ENCODE assay signal across 1 cellular context in the genomic region with DNA sequence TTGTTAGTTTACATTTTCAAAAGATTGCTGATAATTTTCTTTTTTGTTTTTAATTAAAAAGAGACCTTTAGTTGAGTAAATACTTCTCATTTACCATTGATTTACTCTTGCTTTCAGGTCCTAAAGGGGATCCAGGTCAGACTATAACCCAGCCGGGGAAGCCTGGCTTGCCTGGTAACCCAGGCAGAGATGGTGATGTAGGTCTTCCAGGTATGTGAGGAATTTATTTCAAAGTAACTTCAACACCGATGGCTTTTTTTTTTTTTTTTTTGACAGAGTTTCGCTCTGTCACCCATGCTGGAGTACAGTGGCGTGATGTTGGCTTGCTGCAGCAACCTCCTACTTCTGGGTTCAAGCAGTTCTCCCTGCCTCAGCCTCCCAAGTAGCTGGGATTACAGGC.
TF ChIP-seq lines count a peak whose summit lies in the region.

No MANE protein-coding gene starts in this region.

TF ChIP-seq in GM23338, 12 proteins besides CTCF, POLR2A, EP300 and RAD21 (continued from another document):
- TF ChIP-seq, protein P1, sequence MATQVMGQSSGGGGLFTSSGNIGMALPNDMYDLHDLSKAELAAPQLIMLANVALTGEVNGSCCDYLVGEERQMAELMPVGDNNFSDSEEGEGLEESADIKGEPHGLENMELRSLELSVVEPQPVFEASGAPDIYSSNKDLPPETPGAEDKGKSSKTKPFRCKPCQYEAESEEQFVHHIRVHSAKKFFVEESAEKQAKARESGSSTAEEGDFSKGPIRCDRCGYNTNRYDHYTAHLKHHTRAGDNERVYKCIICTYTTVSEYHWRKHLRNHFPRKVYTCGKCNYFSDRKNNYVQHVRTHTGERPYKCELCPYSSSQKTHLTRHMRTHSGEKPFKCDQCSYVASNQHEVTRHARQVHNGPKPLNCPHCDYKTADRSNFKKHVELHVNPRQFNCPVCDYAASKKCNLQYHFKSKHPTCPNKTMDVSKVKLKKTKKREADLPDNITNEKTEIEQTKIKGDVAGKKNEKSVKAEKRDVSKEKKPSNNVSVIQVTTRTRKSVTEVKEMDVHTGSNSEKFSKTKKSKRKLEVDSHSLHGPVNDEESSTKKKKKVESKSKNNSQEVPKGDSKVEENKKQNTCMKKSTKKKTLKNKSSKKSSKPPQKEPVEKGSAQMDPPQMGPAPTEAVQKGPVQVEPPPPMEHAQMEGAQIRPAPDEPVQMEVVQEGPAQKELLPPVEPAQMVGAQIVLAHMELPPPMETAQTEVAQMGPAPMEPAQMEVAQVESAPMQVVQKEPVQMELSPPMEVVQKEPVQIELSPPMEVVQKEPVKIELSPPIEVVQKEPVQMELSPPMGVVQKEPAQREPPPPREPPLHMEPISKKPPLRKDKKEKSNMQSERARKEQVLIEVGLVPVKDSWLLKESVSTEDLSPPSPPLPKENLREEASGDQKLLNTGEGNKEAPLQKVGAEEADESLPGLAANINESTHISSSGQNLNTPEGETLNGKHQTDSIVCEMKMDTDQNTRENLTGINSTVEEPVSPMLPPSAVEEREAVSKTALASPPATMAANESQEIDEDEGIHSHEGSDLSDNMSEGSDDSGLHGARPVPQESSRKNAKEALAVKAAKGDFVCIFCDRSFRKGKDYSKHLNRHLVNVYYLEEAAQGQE (IDR thresholded peaks at IDR 0.05; ENCODE audit: unreplicated experiment): no peak
- TF ChIP-seq, protein P2, sequence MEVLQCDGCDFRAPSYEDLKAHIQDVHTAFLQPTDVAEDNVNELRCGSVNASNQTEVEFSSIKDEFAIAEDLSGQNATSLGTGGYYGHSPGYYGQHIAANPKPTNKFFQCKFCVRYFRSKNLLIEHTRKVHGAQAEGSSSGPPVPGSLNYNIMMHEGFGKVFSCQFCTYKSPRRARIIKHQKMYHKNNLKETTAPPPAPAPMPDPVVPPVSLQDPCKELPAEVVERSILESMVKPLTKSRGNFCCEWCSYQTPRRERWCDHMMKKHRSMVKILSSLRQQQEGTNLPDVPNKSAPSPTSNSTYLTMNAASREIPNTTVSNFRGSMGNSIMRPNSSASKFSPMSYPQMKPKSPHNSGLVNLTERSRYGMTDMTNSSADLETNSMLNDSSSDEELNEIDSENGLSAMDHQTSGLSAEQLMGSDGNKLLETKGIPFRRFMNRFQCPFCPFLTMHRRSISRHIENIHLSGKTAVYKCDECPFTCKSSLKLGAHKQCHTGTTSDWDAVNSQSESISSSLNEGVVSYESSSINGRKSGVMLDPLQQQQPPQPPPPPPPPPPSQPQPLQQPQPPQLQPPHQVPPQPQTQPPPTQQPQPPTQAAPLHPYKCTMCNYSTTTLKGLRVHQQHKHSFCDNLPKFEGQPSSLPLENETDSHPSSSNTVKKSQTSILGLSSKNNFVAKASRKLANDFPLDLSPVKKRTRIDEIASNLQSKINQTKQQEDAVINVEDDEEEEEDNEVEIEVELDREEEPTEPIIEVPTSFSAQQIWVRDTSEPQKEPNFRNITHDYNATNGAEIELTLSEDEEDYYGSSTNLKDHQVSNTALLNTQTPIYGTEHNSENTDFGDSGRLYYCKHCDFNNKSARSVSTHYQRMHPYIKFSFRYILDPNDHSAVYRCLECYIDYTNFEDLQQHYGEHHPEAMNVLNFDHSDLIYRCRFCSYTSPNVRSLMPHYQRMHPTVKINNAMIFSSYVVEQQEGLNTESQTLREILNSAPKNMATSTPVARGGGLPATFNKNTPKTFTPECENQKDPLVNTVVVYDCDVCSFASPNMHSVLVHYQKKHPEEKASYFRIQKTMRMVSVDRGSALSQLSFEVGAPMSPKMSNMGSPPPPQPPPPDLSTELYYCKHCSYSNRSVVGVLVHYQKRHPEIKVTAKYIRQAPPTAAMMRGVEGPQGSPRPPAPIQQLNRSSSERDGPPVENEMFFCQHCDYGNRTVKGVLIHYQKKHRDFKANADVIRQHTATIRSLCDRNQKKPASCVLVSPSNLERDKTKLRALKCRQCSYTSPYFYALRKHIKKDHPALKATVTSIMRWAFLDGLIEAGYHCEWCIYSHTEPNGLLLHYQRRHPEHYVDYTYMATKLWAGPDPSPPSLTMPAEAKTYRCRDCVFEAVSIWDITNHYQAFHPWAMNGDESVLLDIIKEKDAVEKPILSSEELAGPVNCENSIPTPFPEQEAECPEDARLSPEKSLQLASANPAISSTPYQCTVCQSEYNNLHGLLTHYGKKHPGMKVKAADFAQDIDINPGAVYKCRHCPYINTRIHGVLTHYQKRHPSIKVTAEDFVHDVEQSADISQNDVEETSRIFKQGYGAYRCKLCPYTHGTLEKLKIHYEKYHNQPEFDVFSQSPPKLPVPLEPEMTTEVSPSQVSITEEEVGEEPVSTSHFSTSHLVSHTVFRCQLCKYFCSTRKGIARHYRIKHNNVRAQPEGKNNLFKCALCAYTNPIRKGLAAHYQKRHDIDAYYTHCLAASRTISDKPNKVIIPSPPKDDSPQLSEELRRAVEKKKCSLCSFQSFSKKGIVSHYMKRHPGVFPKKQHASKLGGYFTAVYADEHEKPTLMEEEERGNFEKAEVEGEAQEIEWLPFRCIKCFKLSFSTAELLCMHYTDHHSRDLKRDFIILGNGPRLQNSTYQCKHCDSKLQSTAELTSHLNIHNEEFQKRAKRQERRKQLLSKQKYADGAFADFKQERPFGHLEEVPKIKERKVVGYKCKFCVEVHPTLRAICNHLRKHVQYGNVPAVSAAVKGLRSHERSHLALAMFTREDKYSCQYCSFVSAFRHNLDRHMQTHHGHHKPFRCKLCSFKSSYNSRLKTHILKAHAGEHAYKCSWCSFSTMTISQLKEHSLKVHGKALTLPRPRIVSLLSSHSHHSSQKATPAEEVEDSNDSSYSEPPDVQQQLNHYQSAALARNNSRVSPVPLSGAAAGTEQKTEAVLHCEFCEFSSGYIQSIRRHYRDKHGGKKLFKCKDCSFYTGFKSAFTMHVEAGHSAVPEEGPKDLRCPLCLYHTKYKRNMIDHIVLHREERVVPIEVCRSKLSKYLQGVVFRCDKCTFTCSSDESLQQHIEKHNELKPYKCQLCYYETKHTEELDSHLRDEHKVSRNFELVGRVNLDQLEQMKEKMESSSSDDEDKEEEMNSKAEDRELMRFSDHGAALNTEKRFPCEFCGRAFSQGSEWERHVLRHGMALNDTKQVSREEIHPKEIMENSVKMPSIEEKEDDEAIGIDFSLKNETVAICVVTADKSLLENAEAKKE (CRISPR knock-in tag; IDR thresholded peaks at IDR 0.05): no peak
